Comparison of ENCODE assay signal across 18 cellular contexts in genomic region chr1:15351301-15351700, GRCh38.
"Had no signal": no experiment of that assay in that cellular context is flagged by ENCODE, and none has a peak within 500 bp of the region (broad histone marks: within the 10 kb centered on the region; RNA-seq: fewer than 3 reads in every experiment).

No MANE protein-coding gene starts in this region.

- H3K4me3 Mint-ChIP-seq: endodermal cell, nephron, WTC11 had no signal

- H3K4me3 ChIP-seq: dorsolateral prefrontal cortex, psoas muscle, right lobe of liver had no signal

- H3K27ac Mint-ChIP-seq: endodermal cell, nephron, WTC11 had no signal

- ATAC-seq: psoas muscle, right lobe of liver, WTC11 had no signal

- H3K9me3 Mint-ChIP-seq: endodermal cell, nephron, WTC11 had no signal

- H3K27me3 ChIP-seq: right lobe of liver had no signal

- H3K4me1 ChIP-seq: psoas muscle, right lobe of liver had no signal

- H3K4me1 Mint-ChIP-seq: endodermal cell, WTC11 had no signal

- H3K9me3 ChIP-seq: psoas muscle, right lobe of liver had no signal

- H3K27ac ChIP-seq: dorsolateral prefrontal cortex, psoas muscle, right lobe of liver had no signal

- H3K36me3 ChIP-seq: right lobe of liver had no signal

- FAIRE-seq: bronchial epithelial cell, TTC549 had no signal

- H3K36me3 Mint-ChIP-seq: WTC11 had no signal

- DNase-seq: activated CD4-positive, alpha-beta T cell treated with anti-CD3 and anti-CD28 coated beads for 48 hours; activated CD8-positive, alpha-beta memory T cell treated with anti-CD3 and anti-CD28 coated beads for 24 hours; activated naive CD4-positive, alpha-beta T cell treated with Interleukin-2 at 50 U/mL for 16 hours; aorta; dorsolateral prefrontal cortex; endodermal cell; hippocampal formation; kidney glomerular epithelial cell; mesendoderm; occipital lobe; psoas muscle; stimulated activated CD4-positive, alpha-beta T cell treated with anti-CD3 and anti-CD28 coated beads, Interleukin-1b, Interleukin-23, amount 100 ng/mL, for 48 hours; T-helper 2 cell had no signal
